ENCODE assay signal across 8 cellular contexts in the genomic region with DNA sequence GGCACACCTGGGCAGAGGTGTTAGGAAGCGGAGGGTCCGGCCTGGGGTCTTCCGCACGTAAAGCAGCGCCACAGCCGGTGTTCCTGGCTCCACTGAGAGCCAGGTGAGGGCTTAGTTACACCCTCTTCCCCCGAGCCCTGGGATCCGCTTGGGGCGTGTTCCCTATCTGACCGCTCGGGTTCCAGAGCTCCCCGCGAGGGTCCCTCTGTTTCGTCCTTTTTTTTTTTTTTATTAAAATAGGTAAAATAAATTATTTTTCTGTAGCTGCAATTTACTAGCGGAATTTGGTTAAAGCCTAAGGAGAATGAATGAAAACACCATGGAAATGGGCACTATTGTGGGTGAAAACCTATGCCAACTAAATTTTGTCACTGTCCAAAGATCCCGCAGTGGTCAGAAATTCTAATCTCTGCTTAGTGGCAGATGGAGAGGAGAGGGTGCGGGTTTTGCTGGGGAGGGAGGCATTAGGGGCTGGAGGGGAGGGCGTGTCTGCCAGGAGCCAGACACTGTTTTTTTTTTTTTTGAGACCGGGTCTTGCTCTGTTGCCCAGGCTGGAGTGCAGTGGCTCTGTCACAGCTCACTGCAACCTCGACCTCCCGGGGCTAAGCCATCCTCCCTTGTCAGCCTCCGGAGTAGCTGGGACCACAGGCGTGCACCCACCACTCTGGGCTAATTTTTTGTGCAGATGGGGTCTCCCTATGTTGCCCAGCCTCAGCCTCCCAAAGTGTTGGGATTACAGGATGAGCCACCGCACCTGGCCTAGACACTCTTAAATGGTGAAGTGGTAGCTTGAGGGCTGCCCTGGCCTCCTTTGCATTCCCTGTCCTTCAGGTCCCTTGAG. TPM values are rescaled to one million over a fixed set of nuclear protein-coding genes. Genes with fewer than 3 reads are reported as not detected.
DNase-seq lines count a peak whose midpoint lies in the region; ATAC-seq lines count a peak whose summit lies in the region.

No MANE protein-coding gene starts in this region.

- peaks cover 30% of the 10 kb centered on the region for H3K4me1 Mint-ChIP-seq in activated CD4-positive, alpha-beta T cell treated with anti-CD3 and anti-CD28 coated beads for 36 hours
- H3K4me1 Mint-ChIP-seq in activated naive CD8-positive, alpha-beta T cell (ENCODE audit: low read depth), result peaks cover 39% of the 10 kb centered on the region

- no peaks in the 10 kb centered on the region for H3K9me3 ChIP-seq in iPS-18a (ENCODE audit: control insufficient read depth, low read depth, low read length)
- no peaks in the 10 kb centered on the region for H3K9me3 ChIP-seq in stomach smooth muscle (ENCODE audit: control insufficient read depth in 2 of 2, low read length in 2 of 2)

- peak overlapping the region; percentile 78 for H3K27ac Mint-ChIP-seq in activated CD4-positive, alpha-beta T cell treated with anti-CD3 and anti-CD28 coated beads for 36 hours
- H3K27ac Mint-ChIP-seq in activated naive CD8-positive, alpha-beta T cell, result peak overlapping the region; percentile 87

- H3K36me3 Mint-ChIP-seq in activated CD4-positive, alpha-beta T cell treated with anti-CD3 and anti-CD28 coated beads for 36 hours (ENCODE audit: low read depth), result peaks cover 21% of the 10 kb centered on the region
- no peaks in the 10 kb centered on the region for H3K36me3 Mint-ChIP-seq in activated naive CD8-positive, alpha-beta T cell

- no peak for ATAC-seq in activated CD4-positive, alpha-beta T cell treated with anti-CD3 and anti-CD28 coated beads for 36 hours
- peak; percentile 9 for ATAC-seq in HG03097 (IDR thresholded peaks at IDR 0.05; ENCODE audit: low FRiP score, unreplicated experiment)

- no peak for DNase-seq in activated CD4-positive, alpha-beta T cell treated with anti-CD3 and anti-CD28 coated beads for 36 hours
- no peak for DNase-seq in activated CD4-positive, alpha-beta T cell treated with anti-CD3 and anti-CD28 coated beads, Interleukin-2, amount 50 U/mL, for 1 hour
- DNase-seq in cerebellar nuclear complex (lab: John Stamatoyannopoulos, UW) (no peak), occipital lobe (lab: John Stamatoyannopoulos, UW) (no peak)

- H3K27me3 Mint-ChIP-seq in activated CD4-positive, alpha-beta T cell treated with anti-CD3 and anti-CD28 coated beads for 36 hours, result no peaks in the 10 kb centered on the region
- no peaks in the 10 kb centered on the region for H3K27me3 Mint-ChIP-seq in activated naive CD8-positive, alpha-beta T cell

- H3K4me3 ChIP-seq in iPS-18a (ENCODE audit: low read length) (peak overlapping the region; percentile 88), stomach smooth muscle (ENCODE audit: low read length in 2 of 2) (peak overlapping the region; percentile 93 to 95)

- H3K4me3 Mint-ChIP-seq in activated CD4-positive, alpha-beta T cell treated with anti-CD3 and anti-CD28 coated beads for 36 hours, result peak overlapping the region; percentile 85
- H3K4me3 Mint-ChIP-seq in activated naive CD8-positive, alpha-beta T cell, result peak overlapping the region; percentile 94

- H3K36me3 ChIP-seq in iPS-18a (ENCODE audit: control insufficient read depth, low read depth, low read length) (peaks cover 13% of the 10 kb centered on the region), stomach smooth muscle (ENCODE audit: control insufficient read depth in 2 of 2, insufficient read depth in 2 of 2, low read length in 2 of 2) (peaks cover 11 to 19% of the 10 kb centered on the region in 2 donors)

- no peaks in the 10 kb centered on the region for H3K27me3 ChIP-seq in iPS-18a (ENCODE audit: control insufficient read depth, insufficient read depth, low read length)
- H3K27me3 ChIP-seq in stomach smooth muscle (ENCODE audit: control insufficient read depth in 1 of 2, insufficient read depth in 2 of 2, low read length in 2 of 2), result no peaks in the 10 kb centered on the region

- H3K9me3 Mint-ChIP-seq in activated CD4-positive, alpha-beta T cell treated with anti-CD3 and anti-CD28 coated beads for 36 hours (ENCODE audit: low read depth), result no peaks in the 10 kb centered on the region
- H3K9me3 Mint-ChIP-seq in activated naive CD8-positive, alpha-beta T cell (ENCODE audit: low read depth), result no peaks in the 10 kb centered on the region

- CTCF ChIA-PET in activated CD4-positive, alpha-beta T cell treated with anti-CD3 and anti-CD28 coated beads for 36 hours (lab: Charles Lee), result interaction anchor here (0.8 to 1.2 kb wide), 2 partner anchors 17 to 641 kb away, joined by 3 to 4 read pairs; no protein-coding TSS in a partner anchor

- H3K9ac ChIP-seq in iPS-18a (ENCODE audit: low read length) (peak overlapping the region; percentile 81), stomach smooth muscle (ENCODE audit: low read length in 2 of 2) (peak overlapping the region; percentile 94 to 97)

- POLR2A ChIA-PET in activated CD4-positive, alpha-beta T cell treated with anti-CD3 and anti-CD28 coated beads for 36 hours (lab: Charles Lee), result interaction anchor here (0.9 to 1.7 kb wide), 3 partner anchors 14 to 438 kb away, joined by 3 to 8 read pairs (median 7); a partner anchor contains a TSS

- intact Hi-C loops in activated CD4-positive, alpha-beta T cell treated with anti-CD3 and anti-CD28 coated beads for 36 hours (cut with DNase I, micrococcal nuclease), result loop anchor here (1.0 to 5.0 kb wide), 9 partner anchors 17 to 1956 kb away; a partner anchor contains a TSS

- H3K27ac ChIP-seq in iPS-18a (ENCODE audit: low read length), result peak overlapping the region; percentile 27
- H3K27ac ChIP-seq in stomach smooth muscle (ENCODE audit: low read length), result peak overlapping the region; percentile 89

- H3K4me1 ChIP-seq in iPS-18a (ENCODE audit: control insufficient read depth, low read depth, low read length) (peaks cover 7% of the 10 kb centered on the region), stomach smooth muscle (ENCODE audit: control insufficient read depth, insufficient read depth, low read length) (peaks cover 20% of the 10 kb centered on the region)

RNA-seq across cellular contexts. Expression of a gene that starts 0.8 kb away (rescaled TPM):
- 10 to 100 TPM; 39.3 to 41.9 TPM for total RNA-seq in activated CD4-positive, alpha-beta T cell treated with anti-CD3 and anti-CD28 coated beads for 36 hours
- 8.1 TPM for total RNA-seq in occipital lobe
